ENCODE assay signal across 24 cellular contexts in genomic region chr7:51161937-51162336, GRCh38.
"Had no signal": no experiment of that assay in that cellular context is flagged by ENCODE, and none has a peak within 500 bp of the region (broad histone marks: within the 10 kb centered on the region; RNA-seq: fewer than 3 reads in every experiment).

No MANE protein-coding gene starts in this region.

- H3K27me3 ChIP-seq: ascending aorta, breast epithelium, cardiac muscle cell, foreskin keratinocyte, gastrocnemius medialis had no signal

- H3K4me3 Mint-ChIP-seq: activated CD4-positive, alpha-beta memory T cell treated with anti-CD3 and anti-CD28 coated beads for 36 hours; activated CD8-positive, alpha-beta memory T cell treated with anti-CD3 and anti-CD28 coated beads, Interleukin-2, amount 10 ng/mL, durations not matched to agents 7 days and 5 days; activated CD8-positive, alpha-beta T cell treated with anti-CD3 and anti-CD28 coated beads, Interleukin-2, amount 10 ng/mL, durations not matched to agents 7 days and 5 days; activated naive CD4-positive, alpha-beta T cell treated with anti-CD3 and anti-CD28 coated beads for 36 hours; activated naive CD8-positive, alpha-beta T cell treated with anti-CD3 and anti-CD28 coated beads, Interleukin-2, amount 10 ng/mL, durations not matched to agents 7 days and 5 days; activated T-helper 1 cell treated with anti-CD3 and anti-CD28 coated beads, Interleukin-12 subunit alpha, Interleukin-12 subunit beta, Interleukin-2, Interleukin-4 antibody, amounts not matched to agents 30 ng/mL and 10 ng/mL and 1 ng/mL, durations not matched to agents 14 hours and 24 hours and 36 hours; brain; dendritic cell treated with granulocyte-macrophage colony-stimulating factor and Interleukin-4, amounts not matched to agents 40 ng/mL and 50 ng/mL, for 4 days; effector memory CD8-positive, alpha-beta T cell; T-cell; T-helper 1 cell treated with Interleukin-12 subunit alpha and Interleukin-12 subunit beta and Interleukin-4 antibody, amounts not matched to agents 30 μg/mL and 1 μg/mL, for 36 hours; WTC11 had no signal

- H3K36me3 ChIP-seq: ascending aorta, breast epithelium, cardiac muscle cell, esophagus squamous epithelium, gastrocnemius medialis, heart left ventricle had no signal

- H3K9me3 ChIP-seq: ascending aorta, breast epithelium, esophagus squamous epithelium, gastrocnemius medialis, heart left ventricle had no signal

- H3K9me3 Mint-ChIP-seq: activated CD4-positive, alpha-beta memory T cell treated with anti-CD3 and anti-CD28 coated beads for 36 hours; activated naive CD4-positive, alpha-beta T cell treated with anti-CD3 and anti-CD28 coated beads for 36 hours; activated naive CD4-positive, alpha-beta T cell treated with anti-CD3 and anti-CD28 coated beads, Interleukin-2, amount 50 U/mL, for 72 hours; activated naive CD8-positive, alpha-beta T cell treated with anti-CD3 and anti-CD28 coated beads, Interleukin-2, amount 10 ng/mL, durations not matched to agents 7 days and 5 days; activated T-helper 1 cell treated with anti-CD3 and anti-CD28 coated beads, Interleukin-12 subunit alpha, Interleukin-12 subunit beta, Interleukin-2, Interleukin-4 antibody, amounts not matched to agents 30 ng/mL and 10 ng/mL and 1 ng/mL, durations not matched to agents 14 hours and 24 hours and 36 hours; activated T-helper 2 cell treated with anti-CD3 and anti-CD28 coated beads, Interferon-gamma antibody, Interleukin-2, Interleukin-4, amounts not matched to agents 10 μg/mL and 5 μg/mL and 100 μg/mL, durations not matched to agents 14 hours and 24 hours and 36 hours; dendritic cell treated with granulocyte-macrophage colony-stimulating factor and Interleukin-4, amounts not matched to agents 40 ng/mL and 50 ng/mL, for 4 days; effector memory CD8-positive, alpha-beta T cell; T-cell; T-helper 1 cell treated with Interleukin-12 subunit alpha and Interleukin-12 subunit beta and Interleukin-4 antibody, amounts not matched to agents 30 μg/mL and 1 μg/mL, for 36 hours; WTC11 had no signal

- H3K27ac ChIP-seq: ascending aorta, breast epithelium, cardiac muscle cell, coronary artery, epithelial cell of prostate, esophagus squamous epithelium, foreskin keratinocyte, gastrocnemius medialis, heart left ventricle, VCaP had no signal

- DNase-seq: esophagus squamous epithelium had no signal

- H3K27ac Mint-ChIP-seq: activated CD4-positive, alpha-beta memory T cell treated with anti-CD3 and anti-CD28 coated beads for 36 hours; activated CD8-positive, alpha-beta memory T cell treated with anti-CD3 and anti-CD28 coated beads, Interleukin-2, amount 10 ng/mL, durations not matched to agents 7 days and 5 days; activated CD8-positive, alpha-beta T cell treated with anti-CD3 and anti-CD28 coated beads, Interleukin-2, amount 10 ng/mL, durations not matched to agents 7 days and 5 days; activated naive CD4-positive, alpha-beta T cell treated with anti-CD3 and anti-CD28 coated beads for 36 hours; activated naive CD4-positive, alpha-beta T cell treated with anti-CD3 and anti-CD28 coated beads, Interleukin-2, amount 50 U/mL, for 72 hours; activated naive CD8-positive, alpha-beta T cell treated with anti-CD3 and anti-CD28 coated beads, Interleukin-2, amount 10 ng/mL, durations not matched to agents 7 days and 5 days; activated T-helper 1 cell treated with anti-CD3 and anti-CD28 coated beads, Interleukin-12 subunit alpha, Interleukin-12 subunit beta, Interleukin-2, Interleukin-4 antibody, amounts not matched to agents 30 ng/mL and 10 ng/mL and 1 ng/mL, durations not matched to agents 14 hours and 24 hours and 36 hours; activated T-helper 2 cell treated with anti-CD3 and anti-CD28 coated beads, Interferon-gamma antibody, Interleukin-2, Interleukin-4, amounts not matched to agents 10 μg/mL and 5 μg/mL and 100 μg/mL, durations not matched to agents 14 hours and 24 hours and 36 hours; dendritic cell treated with granulocyte-macrophage colony-stimulating factor and Interleukin-4, amounts not matched to agents 40 ng/mL and 50 ng/mL, for 4 days; effector memory CD8-positive, alpha-beta T cell; T-cell; T-helper 1 cell treated with Interleukin-12 subunit alpha and Interleukin-12 subunit beta and Interleukin-4 antibody, amounts not matched to agents 30 μg/mL and 1 μg/mL, for 36 hours; WTC11 had no signal

- H3K36me3 Mint-ChIP-seq: activated CD4-positive, alpha-beta memory T cell treated with anti-CD3 and anti-CD28 coated beads for 36 hours; activated CD8-positive, alpha-beta memory T cell treated with anti-CD3 and anti-CD28 coated beads, Interleukin-2, amount 10 ng/mL, durations not matched to agents 7 days and 5 days; activated naive CD4-positive, alpha-beta T cell treated with anti-CD3 and anti-CD28 coated beads, Interleukin-2, amount 50 U/mL, for 72 hours; activated naive CD8-positive, alpha-beta T cell treated with anti-CD3 and anti-CD28 coated beads, Interleukin-2, amount 10 ng/mL, durations not matched to agents 7 days and 5 days; brain; T-cell; WTC11 had no signal

- H3K4me1 ChIP-seq: ascending aorta, breast epithelium, foreskin keratinocyte had no signal

- H3K4me3 ChIP-seq: ascending aorta, breast epithelium, cardiac muscle cell, coronary artery, esophagus squamous epithelium, gastrocnemius medialis, heart left ventricle had no signal
